In genomic region chr20:54469293-54469692, GRCh38 we compare ENCODE assay signal across 21 cellular contexts. TPM values are rescaled to one million over a fixed set of nuclear protein-coding genes. Genes with fewer than 3 reads are reported as not detected.
"Had no signal": no experiment of that assay in that cellular context is flagged by ENCODE, and none has a peak within 500 bp of the region (broad histone marks: within the 10 kb centered on the region; RNA-seq: fewer than 3 reads in every experiment).

No MANE protein-coding gene starts in this region.

- H3K27ac Mint-ChIP-seq: activated B cell treated with CpG ODN at 0.5 μM for 24 hours; activated CD4-positive, alpha-beta memory T cell treated with anti-CD3 and anti-CD28 coated beads for 36 hours; activated naive CD4-positive, alpha-beta T cell treated with anti-CD3 and anti-CD28 coated beads, Interleukin-2, amount 50 U/mL, for 72 hours; activated T-helper 1 cell treated with anti-CD3 and anti-CD28 coated beads, Interleukin-12 subunit alpha, Interleukin-12 subunit beta, Interleukin-2, Interleukin-4 antibody, amounts not matched to agents 30 ng/mL and 10 ng/mL and 1 ng/mL, durations not matched to agents 14 hours and 24 hours and 36 hours; progenitor cell of endocrine pancreas; stimulated activated naive CD8-positive, alpha-beta T cell treated with anti-CD3 and anti-CD28 coated beads, Interleukin-15, amount 100 ng/mL, for 72 hours had no signal

- H3K9me3 ChIP-seq: adrenal gland, breast epithelium, gastrocnemius medialis, vagina had no signal

- H3K27ac ChIP-seq: adrenal gland, breast epithelium, skin epidermis, vagina had no signal

- DNase-seq: activated B cell treated with CpG ODN at 0.5 μM for 24 hours; activated CD4-positive, alpha-beta memory T cell treated with anti-CD3 and anti-CD28 coated beads for 36 hours; activated CD4-positive, alpha-beta T cell treated with anti-CD3 and anti-CD28 coated beads for 4 hours; activated gamma-delta T cell treated with Interleukin-2 at 50 U/mL for 16 hours; activated T-cell treated with anti-CD3 and anti-CD28 coated beads for 4 hours; adrenal gland; effector CD4-positive, alpha-beta T cell; gastrocnemius medialis; head of caudate nucleus; left colon; stimulated activated CD4-positive, alpha-beta T cell treated with anti-CD3 and anti-CD28 coated beads, Interleukin-15, amount 100 ng/mL, for 24 hours; stimulated activated CD4-positive, alpha-beta T cell treated with anti-CD3 and anti-CD28 coated beads, Interleukin-2, amount 100 ng/mL, for 48 hours; stimulated activated naive CD8-positive, alpha-beta T cell treated with anti-CD3 and anti-CD28 coated beads, Interleukin-15, amount 100 ng/mL, for 72 hours had no signal

- H3K27me3 ChIP-seq: adrenal gland, breast epithelium, gastrocnemius medialis, vagina had no signal

- ATAC-seq: activated naive CD4-positive, alpha-beta T cell treated with anti-CD3 and anti-CD28 coated beads, Interleukin-2, amount 50 U/mL, for 72 hours; esophagus mucosa; left colon; stimulated activated naive CD8-positive, alpha-beta T cell treated with anti-CD3 and anti-CD28 coated beads, Interleukin-15, amount 100 ng/mL, for 72 hours had no signal

- H3K4me3 ChIP-seq: adrenal gland, breast epithelium, gastrocnemius medialis, skin epidermis, vagina had no signal

- H3K4me1 Mint-ChIP-seq: activated B cell treated with CpG ODN at 0.5 μM for 24 hours; stimulated activated naive CD8-positive, alpha-beta T cell treated with anti-CD3 and anti-CD28 coated beads, Interleukin-15, amount 100 ng/mL, for 72 hours had no signal

- H3K9me3 Mint-ChIP-seq: activated CD4-positive, alpha-beta memory T cell treated with anti-CD3 and anti-CD28 coated beads for 36 hours; activated T-helper 1 cell treated with anti-CD3 and anti-CD28 coated beads, Interleukin-12 subunit alpha, Interleukin-12 subunit beta, Interleukin-2, Interleukin-4 antibody, amounts not matched to agents 30 ng/mL and 10 ng/mL and 1 ng/mL, durations not matched to agents 14 hours and 24 hours and 36 hours had no signal

- H3K4me1 ChIP-seq: adrenal gland, breast epithelium, vagina had no signal

- H3K36me3 Mint-ChIP-seq: activated CD4-positive, alpha-beta memory T cell treated with anti-CD3 and anti-CD28 coated beads for 36 hours had no signal

- H3K36me3 ChIP-seq: adrenal gland, breast epithelium, gastrocnemius medialis, vagina had no signal

- H3K4me3 Mint-ChIP-seq: activated B cell treated with CpG ODN at 0.5 μM for 24 hours; activated CD4-positive, alpha-beta memory T cell treated with anti-CD3 and anti-CD28 coated beads for 36 hours; activated T-helper 1 cell treated with anti-CD3 and anti-CD28 coated beads, Interleukin-12 subunit alpha, Interleukin-12 subunit beta, Interleukin-2, Interleukin-4 antibody, amounts not matched to agents 30 ng/mL and 10 ng/mL and 1 ng/mL, durations not matched to agents 14 hours and 24 hours and 36 hours; stimulated activated naive CD8-positive, alpha-beta T cell treated with anti-CD3 and anti-CD28 coated beads, Interleukin-15, amount 100 ng/mL, for 72 hours had no signal

RNA-seq across cellular contexts. Expression of gene DOK5, which starts 6.1 kb away (rescaled TPM):
- total RNA-seq: activated B cell treated with CpG ODN at 0.5 μM for 24 hours, mononuclear cell had no signal
